ENCODE assay signal across 8 cellular contexts in genomic region chr2:47177042-47177565, GRCh38. TPM values are rescaled to one million over a fixed set of nuclear protein-coding genes. Genes with fewer than 3 reads are reported as not detected.
A peak's percentile ranks its signal among the peaks of the same experiment; 100 is the strongest.
DNase-seq lines count a peak whose midpoint lies in the region; TF ChIP-seq lines count a peak whose summit lies in the region.

No MANE protein-coding gene starts in this region.

- peak overlapping the region; percentile 99 for H3K9ac ChIP-seq in neural cell (ENCODE audit: low read length)

- H3K4me1 Mint-ChIP-seq in activated naive CD4-positive, alpha-beta T cell treated with anti-CD3 and anti-CD28 coated beads, Interleukin-2, amount 10 ng/mL, durations not matched to agents 7 days and 5 days: peaks cover 52% of the 10 kb centered on the region
- peaks cover 45% of the 10 kb centered on the region for H3K4me1 Mint-ChIP-seq in dendritic cell treated with granulocyte-macrophage colony-stimulating factor and Interleukin-4, amounts not matched to agents 40 ng/mL and 50 ng/mL, for 4 days (ENCODE audit: low read depth)

- no peak for TF ChIP-seq CTCF in neural cell (IDR thresholded peaks at IDR 0.05; ENCODE audit: poor library complexity, severe bottlenecking)

- H3K36me3 ChIP-seq in KOPT-K1 (ENCODE audit: insufficient read depth, low read length) (peaks cover 32% of the 10 kb centered on the region), neural cell (ENCODE audit: insufficient read depth, low read length) (no peaks in the 10 kb centered on the region)

- H3K79me2 ChIP-seq in neural cell (replicated peaks; ENCODE audit: insufficient read depth, low read length): peaks cover 33% of the 10 kb centered on the region

- H3K27me3 Mint-ChIP-seq in activated naive CD4-positive, alpha-beta T cell treated with anti-CD3 and anti-CD28 coated beads, Interleukin-2, amount 10 ng/mL, durations not matched to agents 7 days and 5 days: peaks cover 30% of the 10 kb centered on the region
- H3K27me3 Mint-ChIP-seq in dendritic cell treated with granulocyte-macrophage colony-stimulating factor and Interleukin-4, amounts not matched to agents 40 ng/mL and 50 ng/mL, for 4 days: peaks cover 3% of the 10 kb centered on the region

- peaks cover 7% of the 10 kb centered on the region for H3F3A ChIP-seq in neural cell (ENCODE audit: insufficient read depth, low read length, poor library complexity, severe bottlenecking)

- CTCF ChIA-PET in activated naive CD4-positive, alpha-beta T cell treated with anti-CD3 and anti-CD28 coated beads, Interleukin-2, amount 10 ng/mL, durations not matched to agents 7 days and 5 days (lab: Charles Lee): no interaction called here

- peak overlapping the region; percentile 76 for H3K4me3 ChIP-seq in neural cell (ENCODE audit: low read length)

- H3K9me2 ChIP-seq in neural cell (ENCODE audit: insufficient read depth, low read length): no peaks in the 10 kb centered on the region

- H4K20me1 ChIP-seq in neural cell (ENCODE audit: insufficient read depth): peaks cover 31% of the 10 kb centered on the region

- peak overlapping the region; percentile 87 for H2AFZ ChIP-seq in neural cell (ENCODE audit: low read depth, low read length)

- peaks cover 24% of the 10 kb centered on the region for H3K36me3 Mint-ChIP-seq in activated naive CD4-positive, alpha-beta T cell treated with anti-CD3 and anti-CD28 coated beads, Interleukin-2, amount 10 ng/mL, durations not matched to agents 7 days and 5 days
- H3K36me3 Mint-ChIP-seq in dendritic cell treated with granulocyte-macrophage colony-stimulating factor and Interleukin-4, amounts not matched to agents 40 ng/mL and 50 ng/mL, for 4 days (ENCODE audit: low read depth): peaks cover 34% of the 10 kb centered on the region

- H3K27ac Mint-ChIP-seq in activated naive CD4-positive, alpha-beta T cell treated with anti-CD3 and anti-CD28 coated beads, Interleukin-2, amount 10 ng/mL, durations not matched to agents 7 days and 5 days: peak overlapping the region; percentile 99
- peak overlapping the region; percentile 99 for H3K27ac Mint-ChIP-seq in dendritic cell treated with granulocyte-macrophage colony-stimulating factor and Interleukin-4, amounts not matched to agents 40 ng/mL and 50 ng/mL, for 4 days

- intact Hi-C loops in dendritic cell treated with granulocyte-macrophage colony-stimulating factor and Interleukin-4, amounts not matched to agents 40 ng/mL and 50 ng/mL, for 4 days (cut with micrococcal nuclease): no loop called here

- no peak for TF ChIP-seq RAD21 in neural cell (conservative IDR thresholded peaks at IDR 0.05)

- H3K9me3 ChIP-seq in KOPT-K1 (ENCODE audit: insufficient read depth, low read length, poor library complexity, severe bottlenecking) (no peaks in the 10 kb centered on the region), neural cell (ENCODE audit: low read length) (no peaks in the 10 kb centered on the region)

- H3K27ac ChIP-seq in KOPT-K1 (ENCODE audit: low read depth, low read length, poor library complexity, severe bottlenecking): peak overlapping the region; percentile 99
- peak overlapping the region; percentile 99 for H3K27ac ChIP-seq in neural cell (ENCODE audit: low read length)

- peak overlapping the region; percentile 93 for H3K4me2 ChIP-seq in neural cell (ENCODE audit: low read length)

- TF ChIP-seq EP300 in neural cell (conservative IDR thresholded peaks at IDR 0.05; ENCODE audit: poor library complexity, severe bottlenecking): no peak

- DNase-seq in activated naive CD4-positive, alpha-beta T cell treated with anti-CD3 and anti-CD28 coated beads, Interleukin-2, amount 10 ng/mL, durations not matched to agents 7 days and 5 days: no peak
- DNase-seq in activated naive CD4-positive, alpha-beta T cell treated with anti-CD3 and anti-CD28 coated beads, Interleukin-2, amount 50 U/mL, for 16 hours: no peak
- no peak for DNase-seq in stimulated activated CD4-positive, alpha-beta T cell treated with anti-CD3 and anti-CD28 coated beads, Interleukin-4, amount 100 ng/mL, for 1 hour
- DNase-seq in SKM-1 (lab: John Stamatoyannopoulos, UW; ENCODE audit: unreplicated experiment) (no peak), activated gamma-delta T cell treated with Interleukin-2 at 50 U/mL for 16 hours (no peak)

- peak overlapping the region; percentile 98 for H3K4me3 Mint-ChIP-seq in activated naive CD4-positive, alpha-beta T cell treated with anti-CD3 and anti-CD28 coated beads, Interleukin-2, amount 10 ng/mL, durations not matched to agents 7 days and 5 days
- peak overlapping the region; percentile 100 for H3K4me3 Mint-ChIP-seq in dendritic cell treated with granulocyte-macrophage colony-stimulating factor and Interleukin-4, amounts not matched to agents 40 ng/mL and 50 ng/mL, for 4 days

- no peaks in the 10 kb centered on the region for H3K9me3 Mint-ChIP-seq in activated naive CD4-positive, alpha-beta T cell treated with anti-CD3 and anti-CD28 coated beads, Interleukin-2, amount 10 ng/mL, durations not matched to agents 7 days and 5 days
- no peaks in the 10 kb centered on the region for H3K9me3 Mint-ChIP-seq in dendritic cell treated with granulocyte-macrophage colony-stimulating factor and Interleukin-4, amounts not matched to agents 40 ng/mL and 50 ng/mL, for 4 days

- no peaks in the 10 kb centered on the region for H3K27me3 ChIP-seq in neural cell (ENCODE audit: insufficient read depth, low read depth, low read length)

TF ChIP-seq in neural cell, 6 proteins besides CTCF, POLR2A, EP300 and RAD21:
- TF ChIP-seq EZH2 (IDR thresholded peaks at IDR 0.05; ENCODE audit: borderline replicate concordance, insufficient read depth, low read length, poor library complexity, severe bottlenecking): no peak
- no peak for TF ChIP-seq REST (IDR thresholded peaks at IDR 0.05; ENCODE audit: borderline replicate concordance)
- TF ChIP-seq SMC3 (conservative IDR thresholded peaks at IDR 0.05; ENCODE audit: poor library complexity): no peak
- peak; percentile 3 for TF ChIP-seq MXI1 (conservative IDR thresholded peaks at IDR 0.05; ENCODE audit: poor library complexity, severe bottlenecking)
TF ChIP-seq in neural cell: peak in this region for 1.

RNA-seq across cellular contexts. Expression of gene CALM2, which starts 0.8 kb away (rescaled TPM):
- polyA plus RNA-seq in neural cell: 2,754 and 3,027 TPM in 2 replicates
- polyA minus RNA-seq in neural cell: 581 and 749 TPM in 2 replicates

RNA-seq across cellular contexts. Expression of gene STPG4, which starts 22.0 kb away (rescaled TPM):
- 0.98 TPM in 1 of 2 replicates, not detected in the other for polyA plus RNA-seq in neural cell
- 1.5 and 1.7 TPM in 2 replicates for polyA minus RNA-seq in neural cell
